In genomic region chr10:59177031-59177861, GRCh38 we compare ENCODE assay signal across 1 cellular context.
TF ChIP-seq lines count a peak whose summit lies in the region.

No MANE protein-coding gene starts in this region.

TF ChIP-seq in WTC11, 78 proteins besides CTCF, POLR2A, EP300 and RAD21 (continued from another document):
- TF ChIP-seq STAT6 (CRISPR knock-in tag; conservative IDR thresholded peaks at IDR 0.05; ENCODE audit: low read depth), result no peak
- TF ChIP-seq ERG (CRISPR knock-in tag; IDR thresholded peaks at IDR 0.05), result no peak
- TF ChIP-seq USF2 (CRISPR knock-in tag; IDR thresholded peaks at IDR 0.05), result no peak
- peak; percentile 35; the same call in 1 of the 2 replicates for TF ChIP-seq ZNF317 (CRISPR knock-in tag; IDR thresholded peaks at IDR 0.05; ENCODE audit: borderline replicate concordance, low read depth)
- TF ChIP-seq ZNF138 (CRISPR knock-in tag; conservative IDR thresholded peaks at IDR 0.05), result no peak
- peak; percentile 86 for TF ChIP-seq TEAD1 (CRISPR knock-in tag; IDR thresholded peaks at IDR 0.05)
- peak; percentile 57; the same call in 1 of the 2 replicates for TF ChIP-seq ZNF219 (CRISPR knock-in tag; IDR thresholded peaks at IDR 0.05; ENCODE audit: borderline replicate concordance)
- peak; percentile 91 for TF ChIP-seq FOXP4 (CRISPR knock-in tag; IDR thresholded peaks at IDR 0.05)
- no peak for TF ChIP-seq JAZF1 (CRISPR knock-in tag; IDR thresholded peaks at IDR 0.05)
- no peak for TF ChIP-seq AFF4 (CRISPR knock-in tag; IDR thresholded peaks at IDR 0.05; ENCODE audit: borderline replicate concordance)
- no peak for TF ChIP-seq MXD4 (CRISPR knock-in tag; IDR thresholded peaks at IDR 0.05; ENCODE audit: borderline replicate concordance)
- no peak for TF ChIP-seq ZNF512 (CRISPR knock-in tag; IDR thresholded peaks at IDR 0.05; ENCODE audit: borderline replicate concordance)
- TF ChIP-seq ZNF425 (CRISPR knock-in tag; conservative IDR thresholded peaks at IDR 0.05), result no peak
- TF ChIP-seq FOXK1 (CRISPR knock-in tag; IDR thresholded peaks at IDR 0.05), result peak; percentile 58; the same call in 1 of the 2 replicates
- peak; percentile 53; the same call in 1 of the 2 replicates for TF ChIP-seq FOXP1 (CRISPR knock-in tag; IDR thresholded peaks at IDR 0.05; ENCODE audit: borderline replicate concordance)
- TF ChIP-seq MYBL2 (CRISPR knock-in tag; IDR thresholded peaks at IDR 0.05), result no peak; the same call in none of the 2 replicates
- no peak for TF ChIP-seq CDX4 (CRISPR knock-in tag; IDR thresholded peaks at IDR 0.05; ENCODE audit: borderline replicate concordance)
- TF ChIP-seq E2F5 (CRISPR knock-in tag; IDR thresholded peaks at IDR 0.05), result peak; percentile 70
- peak; percentile 74; the same call in 1 of the 2 replicates for TF ChIP-seq NFE2L1 (CRISPR knock-in tag; IDR thresholded peaks at IDR 0.05)
- no peak for TF ChIP-seq ZNF281 (CRISPR knock-in tag; IDR thresholded peaks at IDR 0.05)
- no peak; the same call in 1 of the 2 replicates for TF ChIP-seq GABPB1 (CRISPR knock-in tag; IDR thresholded peaks at IDR 0.05)
- TF ChIP-seq ZSCAN18 (CRISPR knock-in tag; IDR thresholded peaks at IDR 0.05), result no peak
- no peak for TF ChIP-seq FOXJ3 (CRISPR knock-in tag; IDR thresholded peaks at IDR 0.05; ENCODE audit: borderline replicate concordance)
